In the genomic region with DNA sequence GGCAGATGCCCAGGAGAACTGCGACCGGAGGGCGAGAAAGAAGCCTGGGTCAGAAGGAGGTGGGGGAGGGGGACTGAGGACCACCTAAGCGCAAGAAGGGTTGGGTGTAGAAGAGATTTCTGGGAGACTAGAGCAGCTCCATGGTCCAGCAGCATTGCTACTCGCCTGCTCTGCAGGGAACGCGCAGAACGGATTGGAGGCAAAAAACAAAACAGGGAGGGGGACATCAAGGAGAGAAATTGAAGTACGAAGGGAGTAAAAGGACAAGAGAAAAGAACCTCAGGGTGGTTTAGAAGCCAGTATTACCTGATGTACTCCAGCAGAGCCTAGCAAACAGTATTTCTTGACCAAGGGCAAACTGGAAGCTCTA, we compare ENCODE assay signal across 1 cellular context.
TF ChIP-seq lines count a peak whose summit lies in the region.

No MANE protein-coding gene starts in this region.

TF ChIP-seq in K562, 482 proteins besides CTCF, POLR2A, EP300 and RAD21 (continued from another document):
- TF ChIP-seq ATF1 (CRISPR knock-in tag; IDR thresholded peaks at IDR 0.05) = no peak
- TF ChIP-seq ATF1 (tag; IDR thresholded peaks at IDR 0.05) = 0 out of 2 replicates have a peak, but pooled peaks have one; percentile 6
- TF ChIP-seq, protein P1, sequence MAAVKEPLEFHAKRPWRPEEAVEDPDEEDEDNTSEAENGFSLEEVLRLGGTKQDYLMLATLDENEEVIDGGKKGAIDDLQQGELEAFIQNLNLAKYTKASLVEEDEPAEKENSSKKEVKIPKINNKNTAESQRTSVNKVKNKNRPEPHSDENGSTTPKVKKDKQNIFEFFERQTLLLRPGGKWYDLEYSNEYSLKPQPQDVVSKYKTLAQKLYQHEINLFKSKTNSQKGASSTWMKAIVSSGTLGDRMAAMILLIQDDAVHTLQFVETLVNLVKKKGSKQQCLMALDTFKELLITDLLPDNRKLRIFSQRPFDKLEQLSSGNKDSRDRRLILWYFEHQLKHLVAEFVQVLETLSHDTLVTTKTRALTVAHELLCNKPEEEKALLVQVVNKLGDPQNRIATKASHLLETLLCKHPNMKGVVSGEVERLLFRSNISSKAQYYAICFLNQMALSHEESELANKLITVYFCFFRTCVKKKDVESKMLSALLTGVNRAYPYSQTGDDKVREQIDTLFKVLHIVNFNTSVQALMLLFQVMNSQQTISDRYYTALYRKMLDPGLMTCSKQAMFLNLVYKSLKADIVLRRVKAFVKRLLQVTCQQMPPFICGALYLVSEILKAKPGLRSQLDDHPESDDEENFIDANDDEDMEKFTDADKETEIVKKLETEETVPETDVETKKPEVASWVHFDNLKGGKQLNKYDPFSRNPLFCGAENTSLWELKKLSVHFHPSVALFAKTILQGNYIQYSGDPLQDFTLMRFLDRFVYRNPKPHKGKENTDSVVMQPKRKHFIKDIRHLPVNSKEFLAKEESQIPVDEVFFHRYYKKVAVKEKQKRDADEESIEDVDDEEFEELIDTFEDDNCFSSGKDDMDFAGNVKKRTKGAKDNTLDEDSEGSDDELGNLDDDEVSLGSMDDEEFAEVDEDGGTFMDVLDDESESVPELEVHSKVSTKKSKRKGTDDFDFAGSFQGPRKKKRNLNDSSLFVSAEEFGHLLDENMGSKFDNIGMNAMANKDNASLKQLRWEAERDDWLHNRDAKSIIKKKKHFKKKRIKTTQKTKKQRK (IDR thresholded peaks at IDR 0.05; ENCODE audit: borderline replicate concordance, low read depth, low read length) = no peak
- no peak for TF ChIP-seq ZNF57 (CRISPR knock-in tag; IDR thresholded peaks at IDR 0.05)
- no peak for TF ChIP-seq FOS (IDR thresholded peaks at IDR 0.05; ENCODE audit: extremely low read depth, insufficient read length)
- TF ChIP-seq, protein P2, sequence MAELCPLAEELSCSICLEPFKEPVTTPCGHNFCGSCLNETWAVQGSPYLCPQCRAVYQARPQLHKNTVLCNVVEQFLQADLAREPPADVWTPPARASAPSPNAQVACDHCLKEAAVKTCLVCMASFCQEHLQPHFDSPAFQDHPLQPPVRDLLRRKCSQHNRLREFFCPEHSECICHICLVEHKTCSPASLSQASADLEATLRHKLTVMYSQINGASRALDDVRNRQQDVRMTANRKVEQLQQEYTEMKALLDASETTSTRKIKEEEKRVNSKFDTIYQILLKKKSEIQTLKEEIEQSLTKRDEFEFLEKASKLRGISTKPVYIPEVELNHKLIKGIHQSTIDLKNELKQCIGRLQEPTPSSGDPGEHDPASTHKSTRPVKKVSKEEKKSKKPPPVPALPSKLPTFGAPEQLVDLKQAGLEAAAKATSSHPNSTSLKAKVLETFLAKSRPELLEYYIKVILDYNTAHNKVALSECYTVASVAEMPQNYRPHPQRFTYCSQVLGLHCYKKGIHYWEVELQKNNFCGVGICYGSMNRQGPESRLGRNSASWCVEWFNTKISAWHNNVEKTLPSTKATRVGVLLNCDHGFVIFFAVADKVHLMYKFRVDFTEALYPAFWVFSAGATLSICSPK (IDR thresholded peaks at IDR 0.05; ENCODE audit: borderline replicate concordance) = no peak
- no peak for TF ChIP-seq MXI1 (IDR thresholded peaks at IDR 0.05; ENCODE audit: low read depth, low read length)
- no peak for TF ChIP-seq LCOR (CRISPR knock-in tag; IDR thresholded peaks at IDR 0.05)
- no peak for TF ChIP-seq ZFX (CRISPR knock-in tag; IDR thresholded peaks at IDR 0.05)
- TF ChIP-seq ZNF79 (CRISPR knock-in tag; IDR thresholded peaks at IDR 0.05; ENCODE audit: low read depth) = no peak
